In the genomic region with DNA sequence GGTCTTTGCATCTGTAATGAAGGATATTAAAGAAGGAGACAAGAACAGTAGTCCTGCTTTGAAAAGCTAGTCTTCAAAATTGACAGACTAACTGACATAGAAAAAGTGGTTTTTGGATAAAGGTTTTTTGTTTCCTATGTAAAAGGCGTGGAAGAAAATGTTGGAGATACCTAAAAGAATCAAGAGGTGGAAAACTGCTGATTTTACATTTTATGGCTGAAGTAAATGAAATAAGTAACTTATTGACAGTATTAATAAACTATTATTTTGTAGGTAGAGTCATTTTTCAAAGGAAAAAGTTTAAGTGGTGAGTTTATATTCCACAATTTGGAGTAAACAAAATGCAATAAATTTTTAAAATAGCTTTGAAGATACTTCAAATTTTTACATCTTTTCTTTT, we compare ENCODE assay signal across 2 cellular contexts.
TF ChIP-seq lines count a peak whose summit lies in the region.

No MANE protein-coding gene starts in this region.

TF ChIP-seq in A549, 52 proteins besides CTCF, POLR2A, EP300 and RAD21 (continued from another document):
- TF ChIP-seq, protein P1, sequence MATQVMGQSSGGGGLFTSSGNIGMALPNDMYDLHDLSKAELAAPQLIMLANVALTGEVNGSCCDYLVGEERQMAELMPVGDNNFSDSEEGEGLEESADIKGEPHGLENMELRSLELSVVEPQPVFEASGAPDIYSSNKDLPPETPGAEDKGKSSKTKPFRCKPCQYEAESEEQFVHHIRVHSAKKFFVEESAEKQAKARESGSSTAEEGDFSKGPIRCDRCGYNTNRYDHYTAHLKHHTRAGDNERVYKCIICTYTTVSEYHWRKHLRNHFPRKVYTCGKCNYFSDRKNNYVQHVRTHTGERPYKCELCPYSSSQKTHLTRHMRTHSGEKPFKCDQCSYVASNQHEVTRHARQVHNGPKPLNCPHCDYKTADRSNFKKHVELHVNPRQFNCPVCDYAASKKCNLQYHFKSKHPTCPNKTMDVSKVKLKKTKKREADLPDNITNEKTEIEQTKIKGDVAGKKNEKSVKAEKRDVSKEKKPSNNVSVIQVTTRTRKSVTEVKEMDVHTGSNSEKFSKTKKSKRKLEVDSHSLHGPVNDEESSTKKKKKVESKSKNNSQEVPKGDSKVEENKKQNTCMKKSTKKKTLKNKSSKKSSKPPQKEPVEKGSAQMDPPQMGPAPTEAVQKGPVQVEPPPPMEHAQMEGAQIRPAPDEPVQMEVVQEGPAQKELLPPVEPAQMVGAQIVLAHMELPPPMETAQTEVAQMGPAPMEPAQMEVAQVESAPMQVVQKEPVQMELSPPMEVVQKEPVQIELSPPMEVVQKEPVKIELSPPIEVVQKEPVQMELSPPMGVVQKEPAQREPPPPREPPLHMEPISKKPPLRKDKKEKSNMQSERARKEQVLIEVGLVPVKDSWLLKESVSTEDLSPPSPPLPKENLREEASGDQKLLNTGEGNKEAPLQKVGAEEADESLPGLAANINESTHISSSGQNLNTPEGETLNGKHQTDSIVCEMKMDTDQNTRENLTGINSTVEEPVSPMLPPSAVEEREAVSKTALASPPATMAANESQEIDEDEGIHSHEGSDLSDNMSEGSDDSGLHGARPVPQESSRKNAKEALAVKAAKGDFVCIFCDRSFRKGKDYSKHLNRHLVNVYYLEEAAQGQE (IDR thresholded peaks at IDR 0.05) = no peak
- peak; percentile 83 for TF ChIP-seq MAFK (IDR thresholded peaks at IDR 0.05; ENCODE audit: partially characterized antibody)
TF ChIP-seq in A549: peak in this region for 1.

TF ChIP-seq in K562, 482 proteins besides CTCF, POLR2A, EP300 and RAD21 (continued from another document):
- TF ChIP-seq, protein P2, sequence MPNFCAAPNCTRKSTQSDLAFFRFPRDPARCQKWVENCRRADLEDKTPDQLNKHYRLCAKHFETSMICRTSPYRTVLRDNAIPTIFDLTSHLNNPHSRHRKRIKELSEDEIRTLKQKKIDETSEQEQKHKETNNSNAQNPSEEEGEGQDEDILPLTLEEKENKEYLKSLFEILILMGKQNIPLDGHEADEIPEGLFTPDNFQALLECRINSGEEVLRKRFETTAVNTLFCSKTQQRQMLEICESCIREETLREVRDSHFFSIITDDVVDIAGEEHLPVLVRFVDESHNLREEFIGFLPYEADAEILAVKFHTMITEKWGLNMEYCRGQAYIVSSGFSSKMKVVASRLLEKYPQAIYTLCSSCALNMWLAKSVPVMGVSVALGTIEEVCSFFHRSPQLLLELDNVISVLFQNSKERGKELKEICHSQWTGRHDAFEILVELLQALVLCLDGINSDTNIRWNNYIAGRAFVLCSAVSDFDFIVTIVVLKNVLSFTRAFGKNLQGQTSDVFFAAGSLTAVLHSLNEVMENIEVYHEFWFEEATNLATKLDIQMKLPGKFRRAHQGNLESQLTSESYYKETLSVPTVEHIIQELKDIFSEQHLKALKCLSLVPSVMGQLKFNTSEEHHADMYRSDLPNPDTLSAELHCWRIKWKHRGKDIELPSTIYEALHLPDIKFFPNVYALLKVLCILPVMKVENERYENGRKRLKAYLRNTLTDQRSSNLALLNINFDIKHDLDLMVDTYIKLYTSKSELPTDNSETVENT (CRISPR knock-in tag; IDR thresholded peaks at IDR 0.05) = no peak
- TF ChIP-seq ZNF316 (IDR thresholded peaks at IDR 0.05) = peak; percentile 84
- TF ChIP-seq NFIX (CRISPR knock-in tag; IDR thresholded peaks at IDR 0.05; ENCODE audit: low read depth) = no peak
- TF ChIP-seq C11orf30 (IDR thresholded peaks at IDR 0.05; ENCODE audit: low read depth) = peak; percentile 59; the same call in 1 of the 2 replicates
